Comparison of ENCODE assay signal across 2 cellular contexts in the genomic region with DNA sequence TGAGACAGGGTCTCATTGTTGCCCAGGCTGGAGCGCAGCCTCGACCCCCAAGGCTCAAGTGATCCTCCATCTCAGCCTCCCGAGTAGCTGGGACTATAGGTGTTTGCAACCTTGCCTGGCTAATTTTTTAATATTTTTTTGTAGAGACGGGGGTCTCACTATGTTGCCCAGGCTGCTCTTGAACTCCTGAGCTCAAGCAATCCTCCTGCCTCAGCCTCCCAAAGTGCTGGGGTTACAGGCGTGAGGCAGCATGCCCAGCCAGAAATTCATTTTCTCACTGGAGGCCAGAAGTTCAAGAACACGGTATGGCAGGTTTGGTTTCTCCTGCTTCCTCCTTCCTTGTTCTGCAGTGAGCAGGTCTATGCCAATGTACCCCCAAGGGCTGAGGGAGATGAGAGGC.
TF ChIP-seq lines count a peak whose summit lies in the region.

No MANE protein-coding gene starts in this region.

TF ChIP-seq in WTC11, 78 proteins besides CTCF, POLR2A, EP300 and RAD21 (continued from another document):
- peak; percentile 50; the same call in 1 of the 2 replicates for TF ChIP-seq ZNF121 (CRISPR knock-in tag; IDR thresholded peaks at IDR 0.05)

TF ChIP-seq in neural cell, 6 proteins besides CTCF, POLR2A, EP300 and RAD21:
- TF ChIP-seq POLR2AphosphoS5 (IDR thresholded peaks at IDR 0.05), result no peak
- TF ChIP-seq SMC3 (conservative IDR thresholded peaks at IDR 0.05; ENCODE audit: poor library complexity), result no peak
- no peak for TF ChIP-seq REST (IDR thresholded peaks at IDR 0.05; ENCODE audit: borderline replicate concordance)
- no peak for TF ChIP-seq TAF1 (IDR thresholded peaks at IDR 0.05; ENCODE audit: low read depth)
- no peak for TF ChIP-seq EZH2 (IDR thresholded peaks at IDR 0.05; ENCODE audit: borderline replicate concordance, insufficient read depth, low read length, poor library complexity, severe bottlenecking)
